ENCODE assay signal across 1 cellular context in genomic region chr20:63744574-63745423, GRCh38.
A peak's percentile ranks its signal among the peaks of the same experiment; 100 is the strongest.
TF ChIP-seq lines count a peak whose summit lies in the region.

No MANE protein-coding gene starts in this region.

TF ChIP-seq in K562, 482 proteins besides CTCF, POLR2A, EP300 and RAD21:
- TF ChIP-seq ZNF77 (CRISPR knock-in tag; IDR thresholded peaks at IDR 0.05) (no peak), ZNF766 (CRISPR knock-in tag; conservative IDR thresholded peaks at IDR 0.05) (no peak), TFAP4 (CRISPR knock-in tag; IDR thresholded peaks at IDR 0.05; ENCODE audit: borderline replicate concordance) (no peak), ZNF717 (CRISPR knock-in tag; IDR thresholded peaks at IDR 0.05) (no peak), ZNF395 (CRISPR knock-in tag; IDR thresholded peaks at IDR 0.05) (no peak), ZNF174 (CRISPR knock-in tag; IDR thresholded peaks at IDR 0.05) (no peak), SIN3B (IDR thresholded peaks at IDR 0.05; ENCODE audit: low read depth) (no peak), POLR2G (IDR thresholded peaks at IDR 0.05; ENCODE audit: low read depth, low read length) (peak; percentile 63), FOXJ2 (tag; IDR thresholded peaks at IDR 0.05) (no peak), POLR2AphosphoS2 (IDR thresholded peaks at IDR 0.05; ENCODE audit: low read length) (peak; percentile 48; the same call in 1 of the 2 replicates), BDP1 (IDR thresholded peaks at IDR 0.05; ENCODE audit: insufficient read depth, insufficient read length) (no peak), THRB (CRISPR knock-in tag; conservative IDR thresholded peaks at IDR 0.05) (0 out of 2 replicates have a peak, but pooled peaks have one; percentile 30), EGR1 (conservative IDR thresholded peaks at IDR 0.05) (no peak), DPF2 (IDR thresholded peaks at IDR 0.05) (no peak), PML (IDR thresholded peaks at IDR 0.05; ENCODE audit: low read length) (no peak; the same call in 1 of the 2 replicates), ZNF780A (CRISPR knock-in tag; IDR thresholded peaks at IDR 0.05) (no peak), FOXM1 (IDR thresholded peaks at IDR 0.05; ENCODE audit: low read depth) (no peak), FOXM1 (CRISPR knock-in tag; IDR thresholded peaks at IDR 0.05; ENCODE audit: low read depth) (no peak), MAZ (CRISPR knock-in tag; conservative IDR thresholded peaks at IDR 0.05 in 1 of 2, IDR thresholded peaks at IDR 0.05 in 1 of 2) (no peak), RCOR1 (IDR thresholded peaks at IDR 0.05; ENCODE audit: borderline replicate concordance in 1 of 2, low read depth in 2 of 2, low read length in 2 of 2) (no peak), NFE2L1 (tag; IDR thresholded peaks at IDR 0.05; ENCODE audit: borderline replicate concordance, low read depth) (no peak), SUPT5H (IDR thresholded peaks at IDR 0.05) (no peak)
TF ChIP-seq in K562: peak in this region for 3.
